In genomic region chr6:6659600-6660327, GRCh38 we compare ENCODE assay signal across 10 cellular contexts.
DNase-seq lines count a peak whose midpoint lies in the region; ATAC-seq, FAIRE-seq and TF ChIP-seq lines count a peak whose summit lies in the region.
"Had no signal": no experiment of that assay in that cellular context is flagged by ENCODE, and none has a peak within 500 bp of the region (broad histone marks: within the 10 kb centered on the region; RNA-seq: fewer than 3 reads in every experiment).

No MANE protein-coding gene starts in this region.

- no peaks in the 10 kb centered on the region for H3F3A ChIP-seq in smooth muscle cell (ENCODE audit: low read depth)

- H3K36me3 ChIP-seq in OCI-LY7 (ENCODE audit: insufficient read depth, low read length), result peaks cover 8% of the 10 kb centered on the region
- H3K36me3 ChIP-seq in smooth muscle cell (ENCODE audit: low read depth), result no peaks in the 10 kb centered on the region

- no peak for FAIRE-seq in H54 (lab: Jason Lieb, UNC)

- H4K20me1 ChIP-seq in OCI-LY7 (ENCODE audit: insufficient read depth, low read length) (no peaks in the 10 kb centered on the region), smooth muscle cell (ENCODE audit: low read depth) (no peaks in the 10 kb centered on the region)

- DNase-seq in OCI-LY7 (ENCODE audit: low spot score) (peak; percentile 66), medulla oblongata (ENCODE audit: extremely low spot score) (peak; percentile 88), H54 (ENCODE audit: insufficient read length, low spot score) (no peak), endothelial cell (ENCODE audit: low spot score) (no peak), smooth muscle cell (lab: John Stamatoyannopoulos, UW; ENCODE audit: unreplicated experiment) (no peak)
- DNase-seq: activated effector memory CD4-positive, alpha-beta T cell treated with Interleukin-2 at 50 U/mL for 16 hours; NCI-H2029 had no signal

- peaks cover 23% of the 10 kb centered on the region for H3K4me1 Mint-ChIP-seq in endothelial cell (ENCODE audit: unreplicated experiment)

- no peaks in the 10 kb centered on the region for H3K79me2 ChIP-seq in OCI-LY7 (ENCODE audit: insufficient read depth, low read depth, low read length)
- H3K79me2 ChIP-seq in smooth muscle cell (ENCODE audit: low read depth), result no peaks in the 10 kb centered on the region

- H3K9me3 ChIP-seq in OCI-LY7 (ENCODE audit: low read length) (peaks cover 14% of the 10 kb centered on the region; the same call in 1 of the 2 replicates), smooth muscle cell (replicated peaks; ENCODE audit: low read depth) (no peaks in the 10 kb centered on the region)

- intact Hi-C loops in OCI-LY7 (cut with micrococcal nuclease; ENCODE audit: unreplicated experiment), result no loop called here

- 78% methylated on average over 7 of the region's 7 CpGs for WGBS in smooth muscle cell (ENCODE audit: low lambda C conversion rate)

- H3K4me3 ChIP-seq in OCI-LY7 (ENCODE audit: low read depth, low read length, poor library complexity, severe bottlenecking) (no peak overlapping the region), smooth muscle cell (no peak overlapping the region)

- H3K9me2 ChIP-seq in OCI-LY7 (ENCODE audit: insufficient read depth, low read length), result no peaks in the 10 kb centered on the region

- H3K4me1 ChIP-seq in OCI-LY7 (ENCODE audit: insufficient read depth, low read length, poor library complexity, severe bottlenecking), result peaks cover 15% of the 10 kb centered on the region
- H3K4me1 ChIP-seq in smooth muscle cell (ENCODE audit: low read depth), result no peaks in the 10 kb centered on the region

- H3K27ac ChIP-seq in OCI-LY7 (ENCODE audit: low read depth, low read length, poor library complexity, severe bottlenecking), result no peak overlapping the region
- no peak overlapping the region for H3K27ac ChIP-seq in smooth muscle cell (ENCODE audit: low read depth)

- H2AFZ ChIP-seq in OCI-LY7 (ENCODE audit: low read length) (peak overlapping the region; percentile 54; the same call in 1 of the 2 replicates), smooth muscle cell (ENCODE audit: low read depth) (no peak overlapping the region)

- H3K36me3 Mint-ChIP-seq in endothelial cell (ENCODE audit: low read depth, unreplicated experiment), result no peaks in the 10 kb centered on the region

- H3K4me2 ChIP-seq in OCI-LY7 (ENCODE audit: low read length) (peak overlapping the region; percentile 29; the same call in 1 of the 2 replicates), smooth muscle cell (no peak overlapping the region)

- peaks cover 3% of the 10 kb centered on the region for H3K27me3 Mint-ChIP-seq in endothelial cell (ENCODE audit: unreplicated experiment)

- CTCF ChIA-PET in OCI-LY7 (lab: Charles Lee; ENCODE audit: unreplicated experiment), result interaction anchor here (1.0 kb wide), 1 partner anchor 71 kb away, joined by 3 read pairs; no protein-coding TSS in a partner anchor

- no peak overlapping the region for H3K27ac Mint-ChIP-seq in endothelial cell (ENCODE audit: unreplicated experiment)

- no TSS peak for BruUV-seq in OCI-LY7 (replicated peaks; lab: Mats Ljungman, UMichigan)

- no peak overlapping the region for H3K4me3 Mint-ChIP-seq in endothelial cell (ENCODE audit: unreplicated experiment)

- H3K27me3 ChIP-seq in smooth muscle cell (ENCODE audit: low read depth), result no peaks in the 10 kb centered on the region

- POLR2A ChIA-PET in OCI-LY7 (lab: Charles Lee), result interaction anchor here (0.7 to 1.4 kb wide), 3 partner anchors 12 to 73 kb away, joined by 3 to 4 read pairs (median 3); no protein-coding TSS in a partner anchor

- no peaks in the 10 kb centered on the region for H3K9me3 Mint-ChIP-seq in endothelial cell (ENCODE audit: unreplicated experiment)

- ATAC-seq in GM18498 (IDR thresholded peaks at IDR 0.05; ENCODE audit: unreplicated experiment) (peak; percentile 76), HG02623 (IDR thresholded peaks at IDR 0.05; ENCODE audit: unreplicated experiment) (peak; percentile 72), GM18858 (IDR thresholded peaks at IDR 0.05; ENCODE audit: unreplicated experiment) (no peak)

- H3K9ac ChIP-seq in smooth muscle cell (ENCODE audit: low read depth), result no peak overlapping the region

- no peak for TF ChIP-seq POLR2A in H54 (IDR thresholded peaks at IDR 0.05; ENCODE audit: low read depth, low read length)

- no peak for TF ChIP-seq CTCF in OCI-LY7 (conservative IDR thresholded peaks at IDR 0.05; ENCODE audit: low read length)
- no peak for TF ChIP-seq CTCF in endothelial cell (IDR thresholded peaks at IDR 0.05; ENCODE audit: unreplicated experiment)
- no peak for TF ChIP-seq CTCF in smooth muscle cell (IDR thresholded peaks at IDR 0.05; ENCODE audit: borderline replicate concordance, insufficient read depth, poor library complexity, severe bottlenecking)

Comparison
In these comparisons a context has a peak if more than half of its experiments do, and no peak if none do; other contexts are left out.
1. DNase-seq: peak in OCI-LY7 (single experiment) and medulla oblongata (single experiment); none in H54 (single experiment), endothelial cell (single experiment) and smooth muscle cell (single experiment).